18 cellular contexts compared by ENCODE assay signal in genomic region chr6:88609973-88610372, GRCh38.
"Had no signal": no experiment of that assay in that cellular context is flagged by ENCODE, and none has a peak within 500 bp of the region (broad histone marks: within the 10 kb centered on the region; RNA-seq: fewer than 3 reads in every experiment).

No MANE protein-coding gene starts in this region.

- ATAC-seq: activated CD4-positive, CD25-positive, alpha-beta regulatory T cell treated with anti-CD3 and anti-CD28 coated beads, Interleukin-2, amount 50 U/mL, for 24 hours; activated CD8-positive, alpha-beta T cell treated with anti-CD3 and anti-CD28 coated beads for 36 hours; activated T-cell treated with anti-CD3 and anti-CD28 coated beads, Interleukin-2, amount 50 U/mL, for 72 hours; T-cell had no signal

- H3K27me3 ChIP-seq: breast epithelium, colonic mucosa had no signal

- H3K36me3 ChIP-seq: breast epithelium, colonic mucosa had no signal

- H3K27ac ChIP-seq: breast epithelium, colonic mucosa had no signal

- H3K9me3 ChIP-seq: breast epithelium, colonic mucosa had no signal

- DNase-seq: activated CD4-positive, alpha-beta T cell treated with anti-CD3 and anti-CD28 coated beads for 4 hours; activated CD8-positive, alpha-beta memory T cell treated with anti-CD3 and anti-CD28 coated beads, Interleukin-2, amount 50 U/mL, for 4 hours; activated CD8-positive, alpha-beta T cell treated with anti-CD3 and anti-CD28 coated beads for 36 hours; activated naive CD4-positive, alpha-beta T cell; activated T-cell treated with anti-CD3 and anti-CD28 coated beads, Interleukin-2, amount 50 U/mL, for 72 hours; aorta; colonic mucosa; Kasumi-1; NCI-H1048; NCI-H146; NCI-H187 treated with DMSO at 0.1 percent for 48 hours; NCI-H2081 treated with DMSO at 0.1 percent for 48 hours; NCI-H526; SIG-M5; T-cell; T-helper 2 cell had no signal

- H3K4me3 ChIP-seq: breast epithelium, colonic mucosa had no signal

- H3K4me1 ChIP-seq: breast epithelium, colonic mucosa had no signal
